ENCODE assay signal across 9 cellular contexts in genomic region chr3:51686512-51687215, GRCh38. TPM values are rescaled to one million over a fixed set of nuclear protein-coding genes. Genes with fewer than 3 reads are reported as not detected.
DNase-seq lines count a peak whose midpoint lies in the region; ATAC-seq, FAIRE-seq and TF ChIP-seq lines count a peak whose summit lies in the region.
"Had no signal": no experiment of that assay in that cellular context is flagged by ENCODE, and none has a peak within 500 bp of the region (broad histone marks: within the 10 kb centered on the region; RNA-seq: fewer than 3 reads in every experiment).

No MANE protein-coding gene starts in this region.

- TF ChIP-seq RAD21 in liver (IDR thresholded peaks at IDR 0.05) (no peak), HepG2 (CRISPR knock-in tag; IDR thresholded peaks at IDR 0.05) (no peak)

- no peaks in the 10 kb centered on the region for H3K9me2 ChIP-seq in hepatocyte (replicated peaks; ENCODE audit: insufficient read depth)

- TF ChIP-seq EP300 in HepG2 (IDR thresholded peaks at IDR 0.05; ENCODE audit: low read depth in 2 of 2, low read length in 2 of 2) (no peak), HepG2 (CRISPR knock-in tag; IDR thresholded peaks at IDR 0.05; ENCODE audit: borderline replicate concordance) (no peak)

- TF ChIP-seq POLR2A in HepG2 (IDR thresholded peaks at IDR 0.05; ENCODE audit: insufficient read depth in 1 of 2, low read depth in 2 of 2, low read length in 2 of 2) = no peak

- ATAC-seq in HepG2 (no peak), left ventricle myocardium superior (peak; percentile 50)
- ATAC-seq: A549 had no signal

- no TSS peak for BruUV-seq in HepG2 (replicated peaks; lab: Mats Ljungman, UMichigan)

- DNase-seq in HepG2 (ENCODE audit: low spot score) (no peak), OCI-M2 (lab: John Stamatoyannopoulos, UW; ENCODE audit: unreplicated experiment) (peak; percentile 30), left ventricle myocardium superior (peak; percentile 69), hepatocyte (ENCODE audit: low spot score) (no peak), head of caudate nucleus (no peak)
- peak; percentile 86 for DNase-seq in activated effector memory CD4-positive, alpha-beta T cell treated with Interleukin-2 at 50 U/mL for 16 hours
- DNase-seq in stimulated activated CD4-positive, alpha-beta T cell treated with anti-CD3 and anti-CD28 coated beads, Interleukin-4, amount 100 ng/mL, for 4 hours = peak; percentile 61 to 75

- TF ChIP-seq CTCF in liver (IDR thresholded peaks at IDR 0.05; ENCODE audit: low read depth, low read length, missing input control) (no peak), HepG2 (CRISPR knock-in tag; IDR thresholded peaks at IDR 0.05) (no peak), hepatocyte (IDR thresholded peaks at IDR 0.05; ENCODE audit: poor library complexity) (no peak)

- H3K4me3 ChIP-seq in liver (ENCODE audit: low read depth in 1 of 3, low read length in 3 of 3) = no peak overlapping the region
- no peak overlapping the region for H3K4me3 ChIP-seq in HepG2 (replicated peaks in 1 of 3; ENCODE audit: insufficient read depth in 1 of 3, low read depth in 2 of 3, low read length in 3 of 3)
- H3K4me3 ChIP-seq in hepatocyte = no peak overlapping the region
- H3K4me3 ChIP-seq: A549 had no signal

- H3K4me2 ChIP-seq in HepG2 (ENCODE audit: low read depth, low read length) (no peak overlapping the region), hepatocyte (no peak overlapping the region)
- H3K4me2 ChIP-seq: A549 had no signal

- H3K36me3 ChIP-seq in liver (ENCODE audit: control insufficient read depth in 4 of 4, insufficient read depth in 3 of 4, low read depth in 1 of 4, low read length in 3 of 4) (peaks cover 2 to 55% (median 20%) of the 10 kb centered on the region in 4 donors), HepG2 (replicated peaks in 1 of 2; ENCODE audit: control insufficient read depth in 1 of 2, insufficient read depth in 2 of 2, low read length in 2 of 2) (peaks cover 28 to 56% of the 10 kb centered on the region in 2 experiments), hepatocyte (replicated peaks; ENCODE audit: insufficient read depth, low read depth) (no peaks in the 10 kb centered on the region)

- intact Hi-C loops in HepG2 (cut with micrococcal nuclease; ENCODE audit: unreplicated experiment) = no loop called here
- intact Hi-C loops in left ventricle myocardium superior (cut with micrococcal nuclease) = no loop called here
- intact Hi-C loops in head of caudate nucleus (cut with DNase I) = no loop called here

- POLR2A ChIA-PET in HepG2 (lab: Yijun Ruan, JAX) = no interaction called here

- H3K79me2 ChIP-seq in HepG2 (ENCODE audit: insufficient read depth, low read length) (peaks cover 3% of the 10 kb centered on the region), hepatocyte (no peaks in the 10 kb centered on the region)

- H3K9me3 ChIP-seq in liver (ENCODE audit: control insufficient read depth in 4 of 4, low read length in 3 of 4) (no peaks in the 10 kb centered on the region), HepG2 (ENCODE audit: low read length) (no peaks in the 10 kb centered on the region), hepatocyte (ENCODE audit: low read depth) (no peaks in the 10 kb centered on the region)
- H3K9me3 ChIP-seq: A549 had no signal

- no peak overlapping the region for H2AFZ ChIP-seq in HepG2 (ENCODE audit: low read length)
- no peak overlapping the region for H2AFZ ChIP-seq in hepatocyte

- FAIRE-seq in HepG2 (lab: Jason Lieb, UNC) = no peak
- FAIRE-seq: A549 had no signal

- H3K27ac ChIP-seq in liver (ENCODE audit: low read depth in 1 of 2, low read length in 2 of 2) (peak overlapping the region in 1 of 2 donors; percentile 43), HepG2 (ENCODE audit: extremely low read length, insufficient read depth, low read length) (no peak overlapping the region), hepatocyte (no peak overlapping the region)
- H3K27ac ChIP-seq: A549 had no signal

- H3K27me3 ChIP-seq in liver (ENCODE audit: control insufficient read depth in 4 of 4, insufficient read depth in 4 of 4, low read length in 3 of 4) (no peaks in the 10 kb centered on the region), HepG2 (ENCODE audit: control insufficient read depth in 1 of 2, insufficient read depth in 2 of 2, low read length in 2 of 2) (no peaks in the 10 kb centered on the region; a peak in 1 of 5 replicates), hepatocyte (no peaks in the 10 kb centered on the region)

- H3K4me1 ChIP-seq in liver (ENCODE audit: control insufficient read depth in 4 of 4, insufficient read depth in 4 of 4, low read length in 3 of 4) (peaks cover 2 to 7% (median 4%) of the 10 kb centered on the region in 4 donors), HepG2 (ENCODE audit: insufficient read depth, low read length) (0 out of 2 replicates have a peak, but pooled peaks cover 7% of the 10 kb centered on the region), hepatocyte (ENCODE audit: insufficient read depth) (peaks cover 3% of the 10 kb centered on the region)

- H3K9ac ChIP-seq in liver (ENCODE audit: low read depth in 1 of 2, low read length in 2 of 2) (no peak overlapping the region), HepG2 (ENCODE audit: insufficient read depth, low read depth, low read length) (no peak overlapping the region)

- WGBS in liver = 78% methylated on average over 10 of the region's 10 CpGs
- WGBS in HepG2 (ENCODE audit: low lambda C conversion rate) = over 99% methylated on average over 8 of the region's 10 CpGs
- 90% methylated on average over 10 of the region's 10 CpGs for WGBS in hepatocyte (ENCODE audit: low lambda C conversion rate, missing lambda C conversion rate)

- H4K20me1 ChIP-seq in HepG2 (ENCODE audit: insufficient read depth, low read length) = peaks cover 1% of the 10 kb centered on the region; the same call in 1 of the 2 replicates
- no peaks in the 10 kb centered on the region for H4K20me1 ChIP-seq in hepatocyte (ENCODE audit: insufficient read depth, poor library complexity, severe bottlenecking)

- in situ Hi-C loops in HepG2 (cut with HindIII; ENCODE audit: extremely low pct_ligation_motif_present, low pct_unique_long_range_greater_than_20kb) = no loop called here

- CTCF ChIA-PET in HepG2 (lab: Yijun Ruan, JAX; ENCODE audit: low intra/inter-chr PET ratio, low total read pairs) = no interaction called here

RNA-seq across cellular contexts. Expression of gene TEX264, which starts 15.6 kb away (rescaled TPM):
- total RNA-seq in liver = 10 to 100 TPM; 21.2 to 31.2 TPM
- 10 to 100 TPM; 40.0 to 48.4 TPM for polyA plus RNA-seq in liver
- 18.8 and 35.2 TPM in 2 replicates for total RNA-seq in HepG2 (2016; rRNA removed; fragmentation: Illumina TruSeq; extraction: Trizol)
- 17.1 and 21.8 TPM in 2 replicates for total RNA-seq in HepG2 (2016; cell fraction: cytosol; rRNA removed; fragmentation: Illumina TruSeq; extraction: Trizol; ENCODE audit: low read depth)
- total RNA-seq in HepG2 (2016; cell fraction: insoluble cytoplasmic fraction; rRNA removed; fragmentation: Illumina TruSeq; extraction: Trizol) = 21.1 and 37.8 TPM in 2 replicates
- total RNA-seq in HepG2 (2016; cell fraction: membrane; rRNA removed; fragmentation: Illumina TruSeq; extraction: Trizol) = 21.4 and 24.5 TPM in 2 replicates
- 32.3 and 33.9 TPM in 2 replicates for total RNA-seq in HepG2 (2016; cell fraction: nucleus; rRNA removed; fragmentation: Illumina TruSeq; extraction: Trizol)
- polyA plus RNA-seq in HepG2 (2011; rRNA removed) = 52.1 and 59.2 TPM in 2 replicates
- polyA plus RNA-seq in HepG2 (2011; cell fraction: cytosol; rRNA removed) = 63.4 and 75.9 TPM in 2 replicates
- 42.5 and 44.4 TPM in 2 replicates for polyA plus RNA-seq in HepG2 (2011; cell fraction: nucleus; rRNA removed)
- polyA plus RNA-seq in HepG2 (2012) = 22.0 and 25.2 TPM in 2 replicates
- polyA plus RNA-seq in HepG2 (2016; cell fraction: cytosol; fragmentation: Illumina TruSeq; extraction: Trizol; ENCODE audit: low read depth) = 20.4 and 25.7 TPM in 2 replicates
- polyA plus RNA-seq in HepG2 (2016; cell fraction: insoluble cytoplasmic fraction; fragmentation: Illumina TruSeq; extraction: Trizol; ENCODE audit: low read depth) = 23.5 and 26.8 TPM in 2 replicates
- 21.8 and 22.3 TPM in 2 replicates for polyA plus RNA-seq in HepG2 (2016; cell fraction: membrane; fragmentation: Illumina TruSeq; extraction: Trizol; ENCODE audit: low read depth)
- 54.4 and 73.2 TPM in 2 replicates for polyA plus RNA-seq in HepG2 (2016; cell fraction: nucleus; fragmentation: Illumina TruSeq; extraction: Trizol; ENCODE audit: insufficient read depth, low read depth)
- polyA minus RNA-seq in HepG2 (2011; rRNA and poly(A)+ RNA removed; ENCODE audit: low replicate concordance) = 115 and 158 TPM in 2 replicates
- 28.8 and 28.9 TPM in 2 replicates for polyA minus RNA-seq in HepG2 (2011; cell fraction: cytosol; rRNA and poly(A)+ RNA removed)
- 9.1 and 11.6 TPM in 2 replicates for polyA minus RNA-seq in HepG2 (2011; cell fraction: nucleus; rRNA and poly(A)+ RNA removed)
- total RNA-seq in left ventricle myocardium superior = 36.2 TPM
- total RNA-seq in hepatocyte = 57.4 and 59.6 TPM in 2 replicates
- 98.7 and 103 TPM in 2 replicates for polyA plus RNA-seq in hepatocyte

RNA-seq across cellular contexts. Expression of gene GRM2, which starts 20.2 kb away (rescaled TPM):
- total RNA-seq in liver (under 1 TPM in 1 of 2 donors, not detected in 1; 0.08 TPM), HepG2 (2016; rRNA removed; fragmentation: Illumina TruSeq; extraction: Trizol) (0.07 TPM in 1 of 2 replicates, not detected in the other), left ventricle myocardium superior (0.07 TPM), hepatocyte (0.27 TPM in 1 of 2 replicates, not detected in the other)
- polyA plus RNA-seq in liver (under 1 TPM in 1 of 2 donors, not detected in 1; 0.02 TPM), HepG2 (2011; rRNA removed) (0.04 and 0.05 TPM in 2 replicates), hepatocyte (0.10 TPM in 1 of 2 replicates, not detected in the other)
- not detected in 2 replicates for total RNA-seq in HepG2 (2016; cell fraction: cytosol; rRNA removed; fragmentation: Illumina TruSeq; extraction: Trizol; ENCODE audit: low read depth)
- total RNA-seq in HepG2 (2016; cell fraction: insoluble cytoplasmic fraction; rRNA removed; fragmentation: Illumina TruSeq; extraction: Trizol) = 0.06 TPM in 1 of 2 replicates, not detected in the other
- total RNA-seq in HepG2 (2016; cell fraction: membrane; rRNA removed; fragmentation: Illumina TruSeq; extraction: Trizol) = 0.03 TPM in 1 of 2 replicates, not detected in the other
- total RNA-seq in HepG2 (2016; cell fraction: nucleus; rRNA removed; fragmentation: Illumina TruSeq; extraction: Trizol) = 0.06 TPM in 1 of 2 replicates, not detected in the other
- 0.04 TPM in 1 of 2 replicates, not detected in the other for polyA plus RNA-seq in HepG2 (2011; cell fraction: cytosol; rRNA removed)
- polyA plus RNA-seq in HepG2 (2011; cell fraction: nucleus; rRNA removed) = 0.14 and 0.24 TPM in 2 replicates
- 0.09 and 0.16 TPM in 2 replicates for polyA plus RNA-seq in HepG2 (2012)
- polyA plus RNA-seq in HepG2 (2016; cell fraction: cytosol; fragmentation: Illumina TruSeq; extraction: Trizol; ENCODE audit: low read depth) = not detected in 2 replicates
- polyA plus RNA-seq in HepG2 (2016; cell fraction: insoluble cytoplasmic fraction; fragmentation: Illumina TruSeq; extraction: Trizol; ENCODE audit: low read depth) = not detected in 2 replicates
- polyA plus RNA-seq in HepG2 (2016; cell fraction: membrane; fragmentation: Illumina TruSeq; extraction: Trizol; ENCODE audit: low read depth) = not detected in 2 replicates
- polyA plus RNA-seq in HepG2 (2016; cell fraction: nucleus; fragmentation: Illumina TruSeq; extraction: Trizol; ENCODE audit: insufficient read depth, low read depth) = 0.12 TPM in 1 of 2 replicates, not detected in the other
- 0.19 and 0.22 TPM in 2 replicates for polyA minus RNA-seq in HepG2 (2011; rRNA and poly(A)+ RNA removed; ENCODE audit: low replicate concordance)
- not detected in 2 replicates for polyA minus RNA-seq in HepG2 (2011; cell fraction: cytosol; rRNA and poly(A)+ RNA removed)
- 0.50 and 0.52 TPM in 2 replicates for polyA minus RNA-seq in HepG2 (2011; cell fraction: nucleus; rRNA and poly(A)+ RNA removed)

Comparison
In these comparisons a context has a peak if more than half of its experiments do, and no peak if none do; other contexts are left out.
1. DNase-seq: peak in OCI-M2 (single experiment), activated effector memory CD4-positive, alpha-beta T cell treated with Interleukin-2 at 50 U/mL for 16 hours (single experiment), left ventricle myocardium superior (single experiment) and stimulated activated CD4-positive, alpha-beta T cell treated with anti-CD3 and anti-CD28 coated beads, Interleukin-4, amount 100 ng/mL, for 4 hours (2 of 2); none in HepG2 (single experiment), hepatocyte (single experiment) and head of caudate nucleus (0 of 42).